In the genomic region with DNA sequence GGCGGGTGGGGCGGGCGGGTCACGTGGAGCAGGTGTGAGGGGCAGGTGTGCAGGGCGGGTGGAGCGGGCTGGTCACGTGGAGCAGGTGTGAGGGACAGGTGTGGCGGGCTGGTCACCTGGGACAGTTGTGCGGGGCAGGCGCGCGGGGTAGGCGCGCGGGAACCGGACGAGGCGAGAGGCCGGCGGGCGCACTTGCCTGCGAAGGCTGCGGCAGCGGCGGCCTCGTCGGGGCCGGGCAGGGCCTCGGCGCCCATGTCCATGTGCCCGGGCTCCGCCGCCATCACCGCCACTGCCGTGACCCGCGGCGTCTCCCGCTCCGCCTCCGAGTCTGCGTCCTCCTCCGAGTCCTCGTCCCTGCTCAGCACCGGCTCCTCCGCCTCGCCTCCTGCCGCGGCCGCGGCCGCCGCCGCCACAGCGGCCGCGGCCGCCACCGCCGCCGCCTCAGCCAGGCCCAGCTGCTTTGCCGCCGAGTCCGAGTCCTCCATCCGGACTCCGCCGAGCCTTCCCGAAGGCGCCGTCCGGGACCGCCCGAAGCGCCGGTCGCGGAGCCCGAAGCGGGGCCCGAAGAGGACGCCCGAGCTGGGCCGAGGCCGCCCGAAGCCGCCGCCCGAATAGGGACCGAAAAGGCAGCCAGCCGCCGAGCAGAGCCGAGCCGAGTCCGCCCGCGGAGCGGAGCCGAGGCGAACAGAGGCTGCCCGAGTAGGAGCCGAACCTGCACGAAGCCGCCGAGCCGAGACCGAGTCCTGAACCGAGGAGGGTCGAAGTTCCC, we compare ENCODE assay signal across 1 cellular context.
A peak's percentile ranks its signal among the peaks of the same experiment; 100 is the strongest.
TF ChIP-seq lines count a peak whose summit lies in the region.

A gene with protein sequence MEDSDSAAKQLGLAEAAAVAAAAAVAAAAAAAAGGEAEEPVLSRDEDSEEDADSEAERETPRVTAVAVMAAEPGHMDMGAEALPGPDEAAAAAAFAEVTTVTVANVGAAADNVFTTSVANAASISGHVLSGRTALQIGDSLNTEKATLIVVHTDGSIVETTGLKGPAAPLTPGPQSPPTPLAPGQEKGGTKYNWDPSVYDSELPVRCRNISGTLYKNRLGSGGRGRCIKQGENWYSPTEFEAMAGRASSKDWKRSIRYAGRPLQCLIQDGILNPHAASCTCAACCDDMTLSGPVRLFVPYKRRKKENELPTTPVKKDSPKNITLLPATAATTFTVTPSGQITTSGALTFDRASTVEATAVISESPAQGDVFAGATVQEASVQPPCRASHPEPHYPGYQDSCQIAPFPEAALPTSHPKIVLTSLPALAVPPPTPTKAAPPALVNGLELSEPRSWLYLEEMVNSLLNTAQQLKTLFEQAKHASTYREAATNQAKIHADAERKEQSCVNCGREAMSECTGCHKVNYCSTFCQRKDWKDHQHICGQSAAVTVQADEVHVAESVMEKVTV (minus strand): TSS at position 660 of the 769 bp plus-strand sequence. CDS start 175 bp downstream, at position 485.

TF ChIP-seq in HepG2, 621 proteins besides CTCF, POLR2A, EP300 and RAD21 (continued from another document and continues in another):
- TF ChIP-seq, protein P1, sequence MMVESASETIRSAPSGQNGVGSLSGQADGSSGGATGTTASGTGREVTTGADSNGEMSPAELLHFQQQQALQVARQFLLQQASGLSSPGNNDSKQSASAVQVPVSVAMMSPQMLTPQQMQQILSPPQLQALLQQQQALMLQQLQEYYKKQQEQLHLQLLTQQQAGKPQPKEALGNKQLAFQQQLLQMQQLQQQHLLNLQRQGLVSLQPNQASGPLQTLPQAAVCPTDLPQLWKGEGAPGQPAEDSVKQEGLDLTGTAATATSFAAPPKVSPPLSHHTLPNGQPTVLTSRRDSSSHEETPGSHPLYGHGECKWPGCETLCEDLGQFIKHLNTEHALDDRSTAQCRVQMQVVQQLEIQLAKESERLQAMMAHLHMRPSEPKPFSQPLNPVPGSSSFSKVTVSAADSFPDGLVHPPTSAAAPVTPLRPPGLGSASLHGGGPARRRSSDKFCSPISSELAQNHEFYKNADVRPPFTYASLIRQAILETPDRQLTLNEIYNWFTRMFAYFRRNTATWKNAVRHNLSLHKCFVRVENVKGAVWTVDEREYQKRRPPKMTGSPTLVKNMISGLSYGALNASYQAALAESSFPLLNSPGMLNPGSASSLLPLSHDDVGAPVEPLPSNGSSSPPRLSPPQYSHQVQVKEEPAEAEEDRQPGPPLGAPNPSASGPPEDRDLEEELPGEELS (CRISPR knock-in tag; IDR thresholded peaks at IDR 0.05), result no peak
- TF ChIP-seq, protein P2, sequence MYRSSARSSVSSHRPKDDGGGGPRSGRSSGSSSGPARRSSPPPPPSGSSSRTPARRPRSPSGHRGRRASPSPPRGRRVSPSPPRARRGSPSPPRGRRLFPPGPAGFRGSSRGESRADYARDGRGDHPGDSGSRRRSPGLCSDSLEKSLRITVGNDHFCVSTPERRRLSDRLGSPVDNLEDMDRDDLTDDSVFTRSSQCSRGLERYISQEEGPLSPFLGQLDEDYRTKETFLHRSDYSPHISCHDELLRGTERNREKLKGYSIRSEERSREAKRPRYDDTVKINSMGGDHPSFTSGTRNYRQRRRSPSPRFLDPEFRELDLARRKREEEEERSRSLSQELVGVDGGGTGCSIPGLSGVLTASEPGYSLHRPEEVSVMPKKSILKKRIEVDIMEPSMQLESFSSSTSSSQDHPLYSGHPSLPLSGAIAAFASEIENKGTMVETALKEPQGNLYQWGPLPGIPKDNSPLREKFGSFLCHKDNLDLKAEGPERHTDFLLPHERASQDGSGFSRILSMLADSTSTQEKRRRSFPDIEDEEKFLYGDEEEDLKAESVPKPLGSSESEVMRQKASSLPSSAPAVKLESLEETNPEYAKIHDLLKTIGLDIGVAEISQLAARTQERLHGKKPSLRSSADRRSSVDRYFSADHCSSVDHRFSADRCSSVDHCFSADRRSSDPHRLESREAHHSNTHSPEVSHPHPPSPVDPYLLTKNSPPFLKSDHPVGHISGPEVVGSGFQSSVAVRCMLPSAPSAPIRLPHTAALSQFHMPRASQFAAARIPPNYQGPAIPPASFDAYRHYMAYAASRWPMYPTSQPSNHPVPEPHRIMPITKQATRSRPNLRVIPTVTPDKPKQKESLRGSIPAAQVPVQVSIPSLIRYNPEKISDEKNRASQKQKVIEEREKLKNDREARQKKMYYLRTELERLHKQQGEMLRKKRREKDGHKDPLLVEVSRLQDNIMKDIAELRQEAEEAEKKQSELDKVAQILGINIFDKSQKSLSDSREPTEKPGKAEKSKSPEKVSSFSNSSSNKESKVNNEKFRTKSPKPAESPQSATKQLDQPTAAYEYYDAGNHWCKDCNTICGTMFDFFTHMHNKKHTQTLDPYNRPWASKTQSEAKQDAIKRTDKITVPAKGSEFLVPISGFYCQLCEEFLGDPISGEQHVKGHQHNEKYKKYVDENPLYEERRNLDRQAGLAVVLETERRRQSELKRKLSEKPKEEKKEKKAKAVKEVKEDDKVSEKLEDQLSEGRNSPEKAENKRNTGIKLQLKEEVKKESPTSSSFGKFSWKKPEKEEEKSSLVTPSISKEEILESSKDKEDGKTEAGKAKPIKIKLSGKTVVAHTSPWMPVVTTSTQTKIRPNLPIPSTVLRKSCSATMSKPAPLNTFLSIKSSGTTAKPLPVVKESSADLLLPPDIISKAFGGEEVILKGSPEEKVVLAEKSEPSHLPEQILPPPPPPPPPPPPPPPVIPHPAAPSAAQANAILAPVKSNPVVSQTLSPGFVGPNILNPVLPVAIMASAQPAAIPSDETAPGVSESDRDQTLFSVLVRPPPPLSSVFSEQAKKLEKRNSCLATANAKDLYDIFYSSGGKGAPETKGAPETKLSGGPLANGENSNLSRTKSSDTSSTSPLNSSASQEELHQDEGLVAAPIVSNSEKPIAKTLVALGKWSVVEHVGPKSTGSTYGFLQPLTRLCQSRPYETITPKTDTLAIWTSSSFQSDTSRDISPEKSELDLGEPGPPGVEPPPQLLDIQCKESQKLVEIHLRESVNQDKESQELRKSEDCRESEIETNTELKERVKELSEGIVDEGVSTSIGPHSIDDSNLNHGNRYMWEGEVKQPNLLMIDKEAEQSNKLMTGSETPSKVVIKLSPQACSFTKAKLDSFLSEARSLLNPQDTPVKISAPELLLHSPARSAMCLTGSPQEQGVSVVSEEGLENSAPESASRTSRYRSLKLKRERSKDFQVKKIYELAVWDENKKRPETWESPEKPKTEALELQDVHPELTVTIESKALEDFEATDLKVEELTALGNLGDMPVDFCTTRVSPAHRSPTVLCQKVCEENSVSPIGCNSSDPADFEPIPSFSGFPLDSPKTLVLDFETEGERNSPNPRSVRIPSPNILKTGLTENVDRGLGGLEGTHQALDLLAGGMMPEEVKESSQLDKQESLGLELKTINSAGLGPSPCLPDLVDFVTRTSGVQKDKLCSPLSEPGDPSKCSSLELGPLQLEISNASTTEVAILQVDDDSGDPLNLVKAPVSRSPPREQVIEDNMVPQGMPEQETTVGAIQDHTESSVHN (CRISPR knock-in tag; IDR thresholded peaks at IDR 0.05), result no peak
- TF ChIP-seq ZC3H13 (CRISPR knock-in tag; IDR thresholded peaks at IDR 0.05), result no peak
- TF ChIP-seq POGZ (CRISPR knock-in tag; IDR thresholded peaks at IDR 0.05), result no peak
- TF ChIP-seq ZNF124 (CRISPR knock-in tag; IDR thresholded peaks at IDR 0.05), result peak; percentile 14
- TF ChIP-seq, protein P3, sequence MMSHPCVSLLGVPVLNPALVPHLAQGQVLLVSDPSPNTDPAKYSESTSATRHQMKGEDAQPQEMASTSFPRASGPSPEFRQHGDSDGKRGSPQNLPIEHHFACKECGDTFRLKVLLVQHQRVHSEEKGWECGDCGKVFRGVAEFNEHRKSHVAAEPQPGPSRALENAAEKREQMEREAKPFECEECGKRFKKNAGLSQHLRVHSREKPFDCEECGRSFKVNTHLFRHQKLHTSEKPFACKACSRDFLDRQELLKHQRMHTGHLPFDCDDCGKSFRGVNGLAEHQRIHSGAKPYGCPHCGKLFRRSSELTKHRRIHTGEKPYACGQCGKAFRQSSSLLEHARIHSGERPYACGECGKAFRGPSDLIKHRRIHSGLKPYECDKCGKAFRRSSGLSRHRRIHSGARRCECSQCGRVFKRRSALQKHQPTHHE (CRISPR knock-in tag; IDR thresholded peaks at IDR 0.05; ENCODE audit: borderline replicate concordance), result no peak
- TF ChIP-seq, protein P4, sequence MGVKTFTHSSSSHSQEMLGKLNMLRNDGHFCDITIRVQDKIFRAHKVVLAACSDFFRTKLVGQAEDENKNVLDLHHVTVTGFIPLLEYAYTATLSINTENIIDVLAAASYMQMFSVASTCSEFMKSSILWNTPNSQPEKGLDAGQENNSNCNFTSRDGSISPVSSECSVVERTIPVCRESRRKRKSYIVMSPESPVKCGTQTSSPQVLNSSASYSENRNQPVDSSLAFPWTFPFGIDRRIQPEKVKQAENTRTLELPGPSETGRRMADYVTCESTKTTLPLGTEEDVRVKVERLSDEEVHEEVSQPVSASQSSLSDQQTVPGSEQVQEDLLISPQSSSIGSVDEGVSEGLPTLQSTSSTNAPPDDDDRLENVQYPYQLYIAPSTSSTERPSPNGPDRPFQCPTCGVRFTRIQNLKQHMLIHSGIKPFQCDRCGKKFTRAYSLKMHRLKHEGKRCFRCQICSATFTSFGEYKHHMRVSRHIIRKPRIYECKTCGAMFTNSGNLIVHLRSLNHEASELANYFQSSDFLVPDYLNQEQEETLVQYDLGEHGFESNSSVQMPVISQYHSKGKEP (CRISPR knock-in tag; IDR thresholded peaks at IDR 0.05), result no peak
- TF ChIP-seq, protein P5, sequence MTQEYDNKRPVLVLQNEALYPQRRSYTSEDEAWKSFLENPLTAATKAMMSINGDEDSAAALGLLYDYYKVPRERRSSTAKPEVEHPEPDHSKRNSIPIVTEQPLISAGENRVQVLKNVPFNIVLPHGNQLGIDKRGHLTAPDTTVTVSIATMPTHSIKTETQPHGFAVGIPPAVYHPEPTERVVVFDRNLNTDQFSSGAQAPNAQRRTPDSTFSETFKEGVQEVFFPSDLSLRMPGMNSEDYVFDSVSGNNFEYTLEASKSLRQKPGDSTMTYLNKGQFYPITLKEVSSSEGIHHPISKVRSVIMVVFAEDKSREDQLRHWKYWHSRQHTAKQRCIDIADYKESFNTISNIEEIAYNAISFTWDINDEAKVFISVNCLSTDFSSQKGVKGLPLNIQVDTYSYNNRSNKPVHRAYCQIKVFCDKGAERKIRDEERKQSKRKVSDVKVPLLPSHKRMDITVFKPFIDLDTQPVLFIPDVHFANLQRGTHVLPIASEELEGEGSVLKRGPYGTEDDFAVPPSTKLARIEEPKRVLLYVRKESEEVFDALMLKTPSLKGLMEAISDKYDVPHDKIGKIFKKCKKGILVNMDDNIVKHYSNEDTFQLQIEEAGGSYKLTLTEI (CRISPR knock-in tag; conservative IDR thresholded peaks at IDR 0.05), result no peak
- TF ChIP-seq ZNF430 (CRISPR knock-in tag; IDR thresholded peaks at IDR 0.05), result no peak; the same call in 1 of the 2 replicates
- TF ChIP-seq DR1 (CRISPR knock-in tag; IDR thresholded peaks at IDR 0.05), result peak; percentile 20; the same call in 1 of the 2 replicates
- TF ChIP-seq IKZF4 (CRISPR knock-in tag; IDR thresholded peaks at IDR 0.05; ENCODE audit: borderline replicate concordance, low read depth, not compliant biosample characterization), result no peak
- TF ChIP-seq ZSCAN22 (CRISPR knock-in tag; IDR thresholded peaks at IDR 0.05), result 0 out of 2 replicates have a peak, but pooled peaks have one; percentile 22
- no peak for TF ChIP-seq FOSL1 (CRISPR knock-in tag; IDR thresholded peaks at IDR 0.05; ENCODE audit: borderline replicate concordance)
- TF ChIP-seq, protein P6, sequence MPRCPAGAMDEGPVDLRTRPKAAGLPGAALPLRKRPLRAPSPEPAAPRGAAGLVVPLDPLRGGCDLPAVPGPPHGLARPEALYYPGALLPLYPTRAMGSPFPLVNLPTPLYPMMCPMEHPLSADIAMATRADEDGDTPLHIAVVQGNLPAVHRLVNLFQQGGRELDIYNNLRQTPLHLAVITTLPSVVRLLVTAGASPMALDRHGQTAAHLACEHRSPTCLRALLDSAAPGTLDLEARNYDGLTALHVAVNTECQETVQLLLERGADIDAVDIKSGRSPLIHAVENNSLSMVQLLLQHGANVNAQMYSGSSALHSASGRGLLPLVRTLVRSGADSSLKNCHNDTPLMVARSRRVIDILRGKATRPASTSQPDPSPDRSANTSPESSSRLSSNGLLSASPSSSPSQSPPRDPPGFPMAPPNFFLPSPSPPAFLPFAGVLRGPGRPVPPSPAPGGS (CRISPR knock-in tag; IDR thresholded peaks at IDR 0.05), result 0 out of 2 replicates have a peak, but pooled peaks have one; percentile 39
- TF ChIP-seq ZNF557 (CRISPR knock-in tag; IDR thresholded peaks at IDR 0.05), result no peak
- TF ChIP-seq, protein P7, sequence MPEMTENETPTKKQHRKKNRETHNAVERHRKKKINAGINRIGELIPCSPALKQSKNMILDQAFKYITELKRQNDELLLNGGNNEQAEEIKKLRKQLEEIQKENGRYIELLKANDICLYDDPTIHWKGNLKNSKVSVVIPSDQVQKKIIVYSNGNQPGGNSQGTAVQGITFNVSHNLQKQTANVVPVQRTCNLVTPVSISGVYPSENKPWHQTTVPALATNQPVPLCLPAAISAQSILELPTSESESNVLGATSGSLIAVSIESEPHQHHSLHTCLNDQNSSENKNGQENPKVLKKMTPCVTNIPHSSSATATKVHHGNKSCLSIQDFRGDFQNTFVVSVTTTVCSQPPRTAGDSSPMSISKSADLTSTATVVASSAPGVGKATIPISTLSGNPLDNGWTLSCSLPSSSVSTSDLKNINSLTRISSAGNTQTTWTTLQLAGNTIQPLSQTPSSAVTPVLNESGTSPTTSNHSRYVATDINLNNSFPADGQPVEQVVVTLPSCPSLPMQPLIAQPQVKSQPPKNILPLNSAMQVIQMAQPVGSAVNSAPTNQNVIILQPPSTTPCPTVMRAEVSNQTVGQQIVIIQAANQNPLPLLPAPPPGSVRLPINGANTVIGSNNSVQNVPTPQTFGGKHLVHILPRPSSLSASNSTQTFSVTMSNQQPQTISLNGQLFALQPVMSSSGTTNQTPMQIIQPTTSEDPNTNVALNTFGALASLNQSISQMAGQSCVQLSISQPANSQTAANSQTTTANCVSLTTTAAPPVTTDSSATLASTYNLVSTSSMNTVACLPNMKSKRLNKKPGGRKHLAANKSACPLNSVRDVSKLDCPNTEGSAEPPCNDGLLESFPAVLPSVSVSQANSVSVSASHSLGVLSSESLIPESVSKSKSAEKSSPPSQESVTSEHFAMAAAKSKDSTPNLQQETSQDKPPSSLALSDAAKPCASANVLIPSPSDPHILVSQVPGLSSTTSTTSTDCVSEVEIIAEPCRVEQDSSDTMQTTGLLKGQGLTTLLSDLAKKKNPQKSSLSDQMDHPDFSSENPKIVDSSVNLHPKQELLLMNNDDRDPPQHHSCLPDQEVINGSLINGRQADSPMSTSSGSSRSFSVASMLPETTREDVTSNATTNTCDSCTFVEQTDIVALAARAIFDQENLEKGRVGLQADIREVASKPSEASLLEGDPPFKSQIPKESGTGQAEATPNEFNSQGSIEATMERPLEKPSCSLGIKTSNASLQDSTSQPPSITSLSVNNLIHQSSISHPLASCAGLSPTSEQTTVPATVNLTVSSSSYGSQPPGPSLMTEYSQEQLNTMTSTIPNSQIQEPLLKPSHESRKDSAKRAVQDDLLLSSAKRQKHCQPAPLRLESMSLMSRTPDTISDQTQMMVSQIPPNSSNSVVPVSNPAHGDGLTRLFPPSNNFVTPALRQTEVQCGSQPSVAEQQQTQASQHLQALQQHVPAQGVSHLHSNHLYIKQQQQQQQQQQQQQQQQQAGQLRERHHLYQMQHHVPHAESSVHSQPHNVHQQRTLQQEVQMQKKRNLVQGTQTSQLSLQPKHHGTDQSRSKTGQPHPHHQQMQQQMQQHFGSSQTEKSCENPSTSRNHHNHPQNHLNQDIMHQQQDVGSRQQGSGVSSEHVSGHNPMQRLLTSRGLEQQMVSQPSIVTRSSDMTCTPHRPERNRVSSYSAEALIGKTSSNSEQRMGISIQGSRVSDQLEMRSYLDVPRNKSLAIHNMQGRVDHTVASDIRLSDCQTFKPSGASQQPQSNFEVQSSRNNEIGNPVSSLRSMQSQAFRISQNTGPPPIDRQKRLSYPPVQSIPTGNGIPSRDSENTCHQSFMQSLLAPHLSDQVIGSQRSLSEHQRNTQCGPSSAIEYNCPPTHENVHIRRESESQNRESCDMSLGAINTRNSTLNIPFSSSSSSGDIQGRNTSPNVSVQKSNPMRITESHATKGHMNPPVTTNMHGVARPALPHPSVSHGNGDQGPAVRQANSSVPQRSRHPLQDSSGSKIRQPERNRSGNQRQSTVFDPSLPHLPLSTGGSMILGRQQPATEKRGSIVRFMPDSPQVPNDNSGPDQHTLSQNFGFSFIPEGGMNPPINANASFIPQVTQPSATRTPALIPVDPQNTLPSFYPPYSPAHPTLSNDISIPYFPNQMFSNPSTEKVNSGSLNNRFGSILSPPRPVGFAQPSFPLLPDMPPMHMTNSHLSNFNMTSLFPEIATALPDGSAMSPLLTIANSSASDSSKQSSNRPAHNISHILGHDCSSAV (CRISPR knock-in tag; IDR thresholded peaks at IDR 0.05; ENCODE audit: borderline replicate concordance), result no peak
